17 cellular contexts compared by ENCODE assay signal in genomic region chr4:154740462-154740861, GRCh38. TPM values are rescaled to one million over a fixed set of nuclear protein-coding genes. Genes with fewer than 3 reads are reported as not detected.
DNase-seq lines count a peak whose midpoint lies in the region; ATAC-seq and TF ChIP-seq lines count a peak whose summit lies in the region.
"Had no signal": no experiment of that assay in that cellular context is flagged by ENCODE, and none has a peak within 500 bp of the region (broad histone marks: within the 10 kb centered on the region; RNA-seq: fewer than 3 reads in every experiment).

No MANE protein-coding gene starts in this region.

- no peak overlapping the region for H3K9ac ChIP-seq in iPS-20b (ENCODE audit: low read depth, low read length)
- H3K9ac ChIP-seq: KMS-11 had no signal

- TF ChIP-seq CTCF in brain microvascular endothelial cell (IDR thresholded peaks at IDR 0.05; ENCODE audit: low read depth, low read length, missing control alignments): no peak

- DNase-seq in H7 (peak; percentile 26), amniotic epithelial cell (ENCODE audit: low read depth) (peak; percentile 51), retina (peak; percentile 51), HK-2 (ENCODE audit: unreplicated experiment) (no peak), brain microvascular endothelial cell (no peak)
- DNase-seq: C1 segment of cervical spinal cord, DMS79 treated with DMSO at 0.1 percent for 48 hours, NCI-H1417 treated with DMSO at 0.1 percent for 48 hours, NCI-H187 treated with DMSO at 0.1 percent for 48 hours, NCI-H226, NCI-H524 treated with DMSO at 0.1 percent for 48 hours, PC-3, SJCRH30 had no signal

- no peaks in the 10 kb centered on the region for H3K36me3 ChIP-seq in H7 (replicated peaks; ENCODE audit: control insufficient read depth, insufficient read depth, low read length)
- no peaks in the 10 kb centered on the region for H3K36me3 ChIP-seq in iPS-20b (ENCODE audit: insufficient read depth, low read depth, low read length)
- H3K36me3 ChIP-seq in brain microvascular endothelial cell (replicated peaks): no peaks in the 10 kb centered on the region
- H3K36me3 ChIP-seq: SJCRH30 had no signal

- H3K27me3 ChIP-seq in H7 (ENCODE audit: control insufficient read depth, insufficient read depth, low read length) (peaks cover 29% of the 10 kb centered on the region), iPS-20b (ENCODE audit: insufficient read depth, low read length) (peaks cover 62% of the 10 kb centered on the region), brain microvascular endothelial cell (replicated peaks) (peaks cover 47% of the 10 kb centered on the region)
- H3K27me3 ChIP-seq: SJCRH30 had no signal

- H3K9me3 ChIP-seq in iPS-20b (ENCODE audit: insufficient read depth, low read depth, low read length): no peaks in the 10 kb centered on the region
- H3K9me3 ChIP-seq: SJCRH30 had no signal

- H3K4me3 ChIP-seq in H7 (ENCODE audit: insufficient read depth, low read depth, low read length): no peak overlapping the region
- peak overlapping the region; percentile 69 for H3K4me3 ChIP-seq in iPS-20b (ENCODE audit: low read length)
- H3K4me3 ChIP-seq in brain microvascular endothelial cell (ENCODE audit: low read depth, low read length): no peak overlapping the region
- H3K4me3 ChIP-seq: SJCRH30 had no signal

- in situ Hi-C loops in brain microvascular endothelial cell (cut with HindIII; ENCODE audit: low pct_ligation_motif_present, low sequenced_read_pairs): no loop called here

- H3K27ac ChIP-seq in iPS-20b (ENCODE audit: low read length) (no peak overlapping the region), brain microvascular endothelial cell (no peak overlapping the region)
- H3K27ac ChIP-seq: KMS-11, SJCRH30 had no signal

- no peak for ATAC-seq in HG02884 (IDR thresholded peaks at IDR 0.05; ENCODE audit: unreplicated experiment)
- ATAC-seq: HCT116, PC-3 had no signal

- peaks cover 44% of the 10 kb centered on the region; the same call in 1 of the 2 replicates for H3K4me1 ChIP-seq in iPS-20b (ENCODE audit: insufficient read depth, low read length)
- H3K4me1 ChIP-seq: SJCRH30 had no signal

RNA-seq across cellular contexts. Expression of gene LRAT, which starts 3.3 kb away (rescaled TPM):
- total RNA-seq in H7 (2014; rRNA removed; shearing (Covaris generic)): 15.8 and 35.1 TPM in 2 replicates
- total RNA-seq: SJCRH30 had no signal

RNA-seq across cellular contexts. Expression of gene RBM46, which starts 40.6 kb away (rescaled TPM):
- total RNA-seq in H7 (2014; rRNA removed; shearing (Covaris generic)): 0.73 and 2.3 TPM in 2 replicates
- total RNA-seq: PC-3, SJCRH30 had no signal

Comparison
In these comparisons a context has a peak if more than half of its experiments do, and no peak if none do; other contexts are left out.
1. DNase-seq: peak in H7 (single experiment), amniotic epithelial cell (single experiment) and retina (single experiment); none in HK-2 (single experiment) and brain microvascular endothelial cell (single experiment).